ENCODE assay signal across 1 cellular context in genomic region chr10:100986952-100987684, GRCh38.
TF ChIP-seq lines count a peak whose summit lies in the region.

Gene MRPL43, minus strand, starts transcription at chr10:100987497. Its CDS starts 54 bp downstream, at chr10:100987443.
Gene TWNK, plus strand, starts transcription at chr10:100987543. Its CDS starts 668 bp downstream, at chr10:100988211.

TF ChIP-seq in HepG2, 621 proteins besides CTCF, POLR2A, EP300 and RAD21 (continued from another document):
- peak; percentile 80 for TF ChIP-seq ZNF704 (CRISPR knock-in tag; IDR thresholded peaks at IDR 0.05; ENCODE audit: borderline replicate concordance)
- TF ChIP-seq ZNF616 (CRISPR knock-in tag; IDR thresholded peaks at IDR 0.05; ENCODE audit: low read depth), result peak; percentile 57; the same call in 1 of the 2 replicates
- TF ChIP-seq ZNF225 (CRISPR knock-in tag; IDR thresholded peaks at IDR 0.05), result peak; percentile 80
- TF ChIP-seq ZBTB8A (CRISPR knock-in tag; IDR thresholded peaks at IDR 0.05; ENCODE audit: borderline replicate concordance, low read depth), result no peak
- TF ChIP-seq SNAPC5 (CRISPR knock-in tag; IDR thresholded peaks at IDR 0.05; ENCODE audit: borderline replicate concordance), result 0 out of 2 replicates have a peak, but pooled peaks have one; percentile 47
- TF ChIP-seq ZNF562 (CRISPR knock-in tag; IDR thresholded peaks at IDR 0.05; ENCODE audit: borderline replicate concordance), result no peak
- TF ChIP-seq JUN (CRISPR knock-in tag; IDR thresholded peaks at IDR 0.05), result peak; percentile 45; the same call in 1 of the 2 replicates
- TF ChIP-seq HIC2 (CRISPR knock-in tag; IDR thresholded peaks at IDR 0.05; ENCODE audit: low read depth), result 0 out of 2 replicates have a peak, but pooled peaks have one; percentile 70
- TF ChIP-seq ZNF484 (CRISPR knock-in tag; IDR thresholded peaks at IDR 0.05; ENCODE audit: borderline replicate concordance, low read depth), result no peak
- TF ChIP-seq ZFY (CRISPR knock-in tag; IDR thresholded peaks at IDR 0.05), result peak; percentile 92
- TF ChIP-seq ZNF441 (CRISPR knock-in tag; IDR thresholded peaks at IDR 0.05; ENCODE audit: borderline replicate concordance), result 0 out of 2 replicates have a peak, but pooled peaks have one; percentile 15
- TF ChIP-seq, protein P1, sequence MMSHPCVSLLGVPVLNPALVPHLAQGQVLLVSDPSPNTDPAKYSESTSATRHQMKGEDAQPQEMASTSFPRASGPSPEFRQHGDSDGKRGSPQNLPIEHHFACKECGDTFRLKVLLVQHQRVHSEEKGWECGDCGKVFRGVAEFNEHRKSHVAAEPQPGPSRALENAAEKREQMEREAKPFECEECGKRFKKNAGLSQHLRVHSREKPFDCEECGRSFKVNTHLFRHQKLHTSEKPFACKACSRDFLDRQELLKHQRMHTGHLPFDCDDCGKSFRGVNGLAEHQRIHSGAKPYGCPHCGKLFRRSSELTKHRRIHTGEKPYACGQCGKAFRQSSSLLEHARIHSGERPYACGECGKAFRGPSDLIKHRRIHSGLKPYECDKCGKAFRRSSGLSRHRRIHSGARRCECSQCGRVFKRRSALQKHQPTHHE (CRISPR knock-in tag; IDR thresholded peaks at IDR 0.05; ENCODE audit: borderline replicate concordance), result no peak
- TF ChIP-seq KDM4B (CRISPR knock-in tag; IDR thresholded peaks at IDR 0.05), result peak; percentile 14; the same call in 1 of the 2 replicates
- TF ChIP-seq, protein P2, sequence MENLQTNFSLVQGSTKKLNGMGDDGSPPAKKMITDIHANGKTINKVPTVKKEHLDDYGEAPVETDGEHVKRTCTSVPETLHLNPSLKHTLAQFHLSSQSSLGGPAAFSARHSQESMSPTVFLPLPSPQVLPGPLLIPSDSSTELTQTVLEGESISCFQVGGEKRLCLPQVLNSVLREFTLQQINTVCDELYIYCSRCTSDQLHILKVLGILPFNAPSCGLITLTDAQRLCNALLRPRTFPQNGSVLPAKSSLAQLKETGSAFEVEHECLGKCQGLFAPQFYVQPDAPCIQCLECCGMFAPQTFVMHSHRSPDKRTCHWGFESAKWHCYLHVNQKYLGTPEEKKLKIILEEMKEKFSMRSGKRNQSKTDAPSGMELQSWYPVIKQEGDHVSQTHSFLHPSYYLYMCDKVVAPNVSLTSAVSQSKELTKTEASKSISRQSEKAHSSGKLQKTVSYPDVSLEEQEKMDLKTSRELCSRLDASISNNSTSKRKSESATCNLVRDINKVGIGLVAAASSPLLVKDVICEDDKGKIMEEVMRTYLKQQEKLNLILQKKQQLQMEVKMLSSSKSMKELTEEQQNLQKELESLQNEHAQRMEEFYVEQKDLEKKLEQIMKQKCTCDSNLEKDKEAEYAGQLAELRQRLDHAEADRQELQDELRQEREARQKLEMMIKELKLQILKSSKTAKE (CRISPR knock-in tag; IDR thresholded peaks at IDR 0.05; ENCODE audit: borderline replicate concordance), result peak; percentile 57; the same call in 1 of the 2 replicates
- TF ChIP-seq UBTF (CRISPR knock-in tag; IDR thresholded peaks at IDR 0.05), result peak; percentile 75
- TF ChIP-seq AKAP8 (CRISPR knock-in tag; IDR thresholded peaks at IDR 0.05), result peak; percentile 93; the same call in 1 of the 2 replicates
- TF ChIP-seq POLR2AphosphoS5 (IDR thresholded peaks at IDR 0.05; ENCODE audit: low read depth, low read length), result peak; percentile 81
- TF ChIP-seq, protein P3, sequence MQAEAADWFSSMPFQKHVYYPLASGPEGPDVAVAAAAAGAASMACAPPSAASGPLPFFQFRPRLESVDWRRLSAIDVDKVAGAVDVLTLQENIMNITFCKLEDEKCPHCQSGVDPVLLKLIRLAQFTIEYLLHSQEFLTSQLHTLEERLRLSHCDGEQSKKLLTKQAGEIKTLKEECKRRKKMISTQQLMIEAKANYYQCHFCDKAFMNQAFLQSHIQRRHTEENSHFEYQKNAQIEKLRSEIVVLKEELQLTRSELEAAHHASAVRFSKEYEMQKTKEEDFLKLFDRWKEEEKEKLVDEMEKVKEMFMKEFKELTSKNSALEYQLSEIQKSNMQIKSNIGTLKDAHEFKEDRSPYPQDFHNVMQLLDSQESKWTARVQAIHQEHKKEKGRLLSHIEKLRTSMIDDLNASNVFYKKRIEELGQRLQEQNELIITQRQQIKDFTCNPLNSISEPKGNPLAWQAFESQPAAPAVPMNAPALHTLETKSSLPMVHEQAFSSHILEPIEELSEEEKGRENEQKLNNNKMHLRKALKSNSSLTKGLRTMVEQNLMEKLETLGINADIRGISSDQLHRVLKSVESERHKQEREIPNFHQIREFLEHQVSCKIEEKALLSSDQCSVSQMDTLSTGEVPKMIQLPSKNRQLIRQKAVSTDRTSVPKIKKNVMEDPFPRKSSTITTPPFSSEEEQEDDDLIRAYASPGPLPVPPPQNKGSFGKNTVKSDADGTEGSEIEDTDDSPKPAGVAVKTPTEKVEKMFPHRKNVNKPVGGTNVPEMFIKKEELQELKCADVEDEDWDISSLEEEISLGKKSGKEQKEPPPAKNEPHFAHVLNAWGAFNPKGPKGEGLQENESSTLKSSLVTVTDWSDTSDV (CRISPR knock-in tag; IDR thresholded peaks at IDR 0.05), result no peak
- TF ChIP-seq, protein P4, sequence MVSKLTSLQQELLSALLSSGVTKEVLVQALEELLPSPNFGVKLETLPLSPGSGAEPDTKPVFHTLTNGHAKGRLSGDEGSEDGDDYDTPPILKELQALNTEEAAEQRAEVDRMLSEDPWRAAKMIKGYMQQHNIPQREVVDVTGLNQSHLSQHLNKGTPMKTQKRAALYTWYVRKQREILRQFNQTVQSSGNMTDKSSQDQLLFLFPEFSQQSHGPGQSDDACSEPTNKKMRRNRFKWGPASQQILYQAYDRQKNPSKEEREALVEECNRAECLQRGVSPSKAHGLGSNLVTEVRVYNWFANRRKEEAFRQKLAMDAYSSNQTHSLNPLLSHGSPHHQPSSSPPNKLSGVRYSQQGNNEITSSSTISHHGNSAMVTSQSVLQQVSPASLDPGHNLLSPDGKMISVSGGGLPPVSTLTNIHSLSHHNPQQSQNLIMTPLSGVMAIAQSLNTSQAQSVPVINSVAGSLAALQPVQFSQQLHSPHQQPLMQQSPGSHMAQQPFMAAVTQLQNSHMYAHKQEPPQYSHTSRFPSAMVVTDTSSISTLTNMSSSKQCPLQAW (CRISPR knock-in tag; IDR thresholded peaks at IDR 0.05), result peak; percentile 89
- no peak for TF ChIP-seq CEBPG (CRISPR knock-in tag; IDR thresholded peaks at IDR 0.05)
- peak; percentile 97 for TF ChIP-seq FOXK1 (CRISPR knock-in tag; IDR thresholded peaks at IDR 0.05; ENCODE audit: borderline replicate concordance, low read depth)
- peak; percentile 95 for TF ChIP-seq GABPA (IDR thresholded peaks at IDR 0.05; ENCODE audit: low read depth, low read length)
- TF ChIP-seq GABPA (CRISPR knock-in tag; IDR thresholded peaks at IDR 0.05; ENCODE audit: low read depth), result peak; percentile 100
- TF ChIP-seq ZBTB26 (CRISPR knock-in tag; IDR thresholded peaks at IDR 0.05; ENCODE audit: borderline replicate concordance), result 0 out of 2 replicates have a peak, but pooled peaks have one; percentile 32
TF ChIP-seq in HepG2: peak in this region for 281.
